ENCODE assay signal across 7 cellular contexts in genomic region chr2:65476778-65477177, GRCh38.
"Had no signal": no experiment of that assay in that cellular context is flagged by ENCODE, and none has a peak within 500 bp of the region (broad histone marks: within the 10 kb centered on the region; RNA-seq: fewer than 3 reads in every experiment).

No MANE protein-coding gene starts in this region.

- ATAC-seq: GM23338 had no signal

- FAIRE-seq: H1, H54, HTR-8/SVneo had no signal

- H3K4me2 ChIP-seq: GM23338 had no signal

- DNase-seq: H9, HCEC 1CT, KG1 had no signal

- H3K4me3 ChIP-seq: GM23338 had no signal
